ENCODE assay signal across 28 cellular contexts in the genomic region with DNA sequence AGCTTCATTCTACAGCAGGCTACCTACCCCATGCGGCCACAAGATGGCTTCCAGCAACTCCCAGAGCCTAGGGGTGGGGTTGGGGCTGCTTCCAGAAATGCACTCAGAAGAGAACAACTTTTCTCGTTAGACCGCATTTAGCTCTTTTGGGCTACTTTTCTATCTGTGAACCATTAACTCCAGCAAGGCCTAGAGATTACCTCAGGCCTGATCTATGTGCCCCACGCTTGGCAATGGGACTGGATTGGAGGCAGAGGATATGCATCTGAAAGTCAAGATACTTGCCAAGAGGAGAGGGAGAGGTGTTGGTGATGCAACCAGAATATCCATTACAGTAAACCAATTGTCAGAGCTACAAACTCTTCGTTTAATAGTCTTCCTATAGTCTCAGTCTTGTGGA.
"Had no signal": no experiment of that assay in that cellular context is flagged by ENCODE, and none has a peak within 500 bp of the region (broad histone marks: within the 10 kb centered on the region; RNA-seq: fewer than 3 reads in every experiment).

No MANE protein-coding gene starts in this region.

- H3K4me2 ChIP-seq: smooth muscle cell had no signal

- DNase-seq: effector CD8-positive, alpha-beta T cell; endodermal cell; foreskin keratinocyte; glutamatergic neuron; heart right ventricle; hippocampal formation; left cardiac atrium; left lung; mesenchymal stem cell; naive thymus-derived CD8-positive, alpha-beta T cell; stimulated activated CD4-positive, alpha-beta T cell treated with anti-CD3 and anti-CD28 coated beads, Interleukin-12 subunit alpha, Interleukin-12 subunit beta, amount 100 ng/mL, for 4 hours; stimulated activated CD4-positive, alpha-beta T cell treated with anti-CD3 and anti-CD28 coated beads, Interleukin-2, amount 100 ng/mL, for 24 hours; stimulated activated CD4-positive, alpha-beta T cell treated with anti-CD3 and anti-CD28 coated beads, Interleukin-4, amount 100 ng/mL, for 24 hours; stimulated activated naive CD4-positive, alpha-beta T cell treated with Interleukin-2 at 50 U/mL for 16 hours; stomach; thyroid gland; trophoblast cell had no signal

- H3K27ac Mint-ChIP-seq: dendritic cell treated with granulocyte-macrophage colony-stimulating factor and Interleukin-4, amounts not matched to agents 40 ng/mL and 50 ng/mL, for 4 days; endodermal cell; stimulated activated effector memory CD8-positive, alpha-beta T cell treated with anti-CD3 and anti-CD28 coated beads, Interleukin-12 subunit alpha, Interleukin-12 subunit beta, amount 100 ng/mL, for 72 hours had no signal

- H3K9me3 ChIP-seq: gastroesophageal sphincter, heart right ventricle, left lung, prostate gland, right atrium auricular region, stomach, thyroid gland, vagina had no signal

- H3K9ac ChIP-seq: parathyroid adenoma had no signal

- H3K36me3 ChIP-seq: prostate gland, thyroid gland, vagina had no signal

- H3K27me3 Mint-ChIP-seq: dendritic cell treated with granulocyte-macrophage colony-stimulating factor and Interleukin-4, amounts not matched to agents 40 ng/mL and 50 ng/mL, for 4 days; naive thymus-derived CD8-positive, alpha-beta T cell had no signal

- H2AFZ ChIP-seq: parathyroid adenoma had no signal

- ATAC-seq: esophagus mucosa; foreskin keratinocyte; gastroesophageal sphincter; heart right ventricle; left cardiac atrium; left lung; naive thymus-derived CD8-positive, alpha-beta T cell; sciatic nerve; stimulated activated effector memory CD8-positive, alpha-beta T cell treated with anti-CD3 and anti-CD28 coated beads, Interleukin-12 subunit alpha, Interleukin-12 subunit beta, amount 100 ng/mL, for 72 hours had no signal

- H3K4me1 ChIP-seq: foreskin keratinocyte, gastroesophageal sphincter, heart right ventricle, left lung, parathyroid adenoma, prostate gland, right atrium auricular region, stomach, thyroid gland, vagina had no signal

- H3K4me3 ChIP-seq: gastroesophageal sphincter, heart right ventricle, left lung, prostate gland, right atrium auricular region, smooth muscle cell, stomach, thyroid gland, vagina had no signal

- H3K79me2 ChIP-seq: parathyroid adenoma had no signal

- H3K9me3 Mint-ChIP-seq: dendritic cell treated with granulocyte-macrophage colony-stimulating factor and Interleukin-4, amounts not matched to agents 40 ng/mL and 50 ng/mL, for 4 days; stimulated activated effector memory CD8-positive, alpha-beta T cell treated with anti-CD3 and anti-CD28 coated beads, Interleukin-12 subunit alpha, Interleukin-12 subunit beta, amount 100 ng/mL, for 72 hours had no signal

- H3K27me3 ChIP-seq: foreskin keratinocyte, gastroesophageal sphincter, heart right ventricle, left lung, right atrium auricular region, stomach, thyroid gland, vagina had no signal

- H3K27ac ChIP-seq: epithelial cell of prostate, foreskin keratinocyte, gastroesophageal sphincter, heart right ventricle, left lung, parathyroid adenoma, prostate gland, right atrium auricular region, stomach, thyroid gland, vagina had no signal

- H3K4me3 Mint-ChIP-seq: dendritic cell treated with granulocyte-macrophage colony-stimulating factor and Interleukin-4, amounts not matched to agents 40 ng/mL and 50 ng/mL, for 4 days; endodermal cell; naive thymus-derived CD8-positive, alpha-beta T cell; stimulated activated effector memory CD8-positive, alpha-beta T cell treated with anti-CD3 and anti-CD28 coated beads, Interleukin-12 subunit alpha, Interleukin-12 subunit beta, amount 100 ng/mL, for 72 hours had no signal

- H3K4me1 Mint-ChIP-seq: naive thymus-derived CD8-positive, alpha-beta T cell; stimulated activated effector memory CD8-positive, alpha-beta T cell treated with anti-CD3 and anti-CD28 coated beads, Interleukin-12 subunit alpha, Interleukin-12 subunit beta, amount 100 ng/mL, for 72 hours had no signal
